ENCODE assay signal across 10 cellular contexts in genomic region chr15:90451215-90451850, GRCh38.
DNase-seq lines count a peak whose midpoint lies in the region; ATAC-seq and TF ChIP-seq lines count a peak whose summit lies in the region.
"Had no signal": no experiment of that assay in that cellular context is flagged by ENCODE, and none has a peak within 500 bp of the region (broad histone marks: within the 10 kb centered on the region; RNA-seq: fewer than 3 reads in every experiment).

No MANE protein-coding gene starts in this region.

- H3K27ac Mint-ChIP-seq in nephron progenitor cell, result peak overlapping the region; percentile 53

- no peak for ATAC-seq in GM19324 (IDR thresholded peaks at IDR 0.05; ENCODE audit: low FRiP score, unreplicated experiment)

- H3K27me3 Mint-ChIP-seq in nephron progenitor cell (ENCODE audit: low read depth, poor library complexity), result no peaks in the 10 kb centered on the region

- no peaks in the 10 kb centered on the region for H3K9me3 ChIP-seq in mammary epithelial cell (replicated peaks; ENCODE audit: insufficient read depth, low read length)
- H3K9me3 ChIP-seq: thoracic aorta had no signal

- CTCF ChIA-PET in mammary epithelial cell (lab: Charles Lee; ENCODE audit: low non-redundant PET), result no interaction called here

- dilution Hi-C loops in mammary epithelial cell (cut with HindIII; ENCODE audit: low sequenced_read_pairs), result no loop called here

- WGBS in mammary epithelial cell (ENCODE audit: low coverage, missing lambda C conversion rate), result 72% methylated on average over 4 of the region's 4 CpGs

- H3K4me3 Mint-ChIP-seq in nephron progenitor cell, result peak overlapping the region; percentile 32
- H3K4me3 Mint-ChIP-seq: T-helper 2 cell treated with Interferon-gamma antibody and Interleukin-4, amounts not matched to agents 5 μg/mL and 100 μg/mL, for 36 hours had no signal

- H3K4me3 ChIP-seq in mammary epithelial cell (replicated peaks in 1 of 3; ENCODE audit: insufficient read depth in 1 of 3, low read depth in 2 of 3, low read length in 3 of 3), result no peak overlapping the region
- H3K4me3 ChIP-seq: thoracic aorta had no signal

- no peak overlapping the region for H3K4me2 ChIP-seq in mammary epithelial cell (ENCODE audit: insufficient read depth, low read depth, low read length)

- peaks cover 40% of the 10 kb centered on the region for H3K4me1 Mint-ChIP-seq in nephron progenitor cell

- DNase-seq in EH (ENCODE audit: low read depth) (peak; percentile 84), NCI-H187 (lab: John Stamatoyannopoulos, UW) (peak; percentile 14 to 16), mammary epithelial cell (peak; percentile 30), nephron progenitor cell (no peak), NCI-H1092 treated with DMSO at 0.1 percent for 48 hours (lab: John Stamatoyannopoulos, UW) (no peak), activated gamma-delta T cell (lab: John Stamatoyannopoulos, UW) (no peak), islet precursor cell (no peak)

- intact Hi-C loops in mammary epithelial cell (cut with micrococcal nuclease), result no loop called here

- peaks cover 56% of the 10 kb centered on the region for H3K36me3 Mint-ChIP-seq in nephron progenitor cell (ENCODE audit: low read depth)

- H4K20me1 ChIP-seq in mammary epithelial cell (ENCODE audit: insufficient read depth, low read length), result no peaks in the 10 kb centered on the region

- H3K36me3 ChIP-seq in mammary epithelial cell (ENCODE audit: insufficient read depth, low read length), result peaks cover 61% of the 10 kb centered on the region

- H3K4me1 ChIP-seq in mammary epithelial cell (ENCODE audit: insufficient read depth, low read length), result no peaks in the 10 kb centered on the region

- H3K27me3 ChIP-seq in mammary epithelial cell (ENCODE audit: insufficient read depth, low read length), result no peaks in the 10 kb centered on the region

- no peak overlapping the region for H3K9ac ChIP-seq in mammary epithelial cell (ENCODE audit: insufficient read depth, low read length)

- peaks cover 66% of the 10 kb centered on the region for H3K79me2 ChIP-seq in mammary epithelial cell (ENCODE audit: insufficient read depth, low read length)

- H3K9me3 Mint-ChIP-seq in nephron progenitor cell, result no peaks in the 10 kb centered on the region
- H3K9me3 Mint-ChIP-seq: T-helper 2 cell treated with Interferon-gamma antibody and Interleukin-4, amounts not matched to agents 5 μg/mL and 100 μg/mL, for 36 hours had no signal

- H3K27ac ChIP-seq in mammary epithelial cell (ENCODE audit: insufficient read depth, low read depth, low read length), result no peak overlapping the region
- H3K27ac ChIP-seq: thoracic aorta had no signal

- in situ Hi-C loops in mammary epithelial cell (cut with MboI; ENCODE audit: low sequenced_read_pairs in 2 of 2), result loop anchor here in 1 of 2 donors (25.0 kb wide), 1 partner anchor 139 kb away; no protein-coding TSS in a partner anchor

- TF ChIP-seq CTCF in mammary epithelial cell (conservative IDR thresholded peaks at IDR 0.05 in 1 of 2, IDR thresholded peaks at IDR 0.05 in 1 of 2; ENCODE audit: extremely low read depth in 1 of 2, insufficient read depth in 1 of 2, low read depth in 1 of 2, low read length in 2 of 2), result no peak
- TF ChIP-seq CTCF in nephron progenitor cell (IDR thresholded peaks at IDR 0.05), result no peak

- no TSS peak for BruUV-seq in mammary epithelial cell (replicated peaks; lab: Mats Ljungman, UMichigan)

- no peak overlapping the region for H2AFZ ChIP-seq in mammary epithelial cell (ENCODE audit: low read depth, low read length)

Comparison
In these comparisons a context has a peak if more than half of its experiments do, and no peak if none do; other contexts are left out.
1. DNase-seq: peak in EH (single experiment), NCI-H187 (2 of 2) and mammary epithelial cell (single experiment); none in nephron progenitor cell (single experiment), NCI-H1092 treated with DMSO at 0.1 percent for 48 hours (single experiment), activated gamma-delta T cell (single experiment) and islet precursor cell (single experiment).